ENCODE assay signal across 2 cellular contexts in the genomic region with DNA sequence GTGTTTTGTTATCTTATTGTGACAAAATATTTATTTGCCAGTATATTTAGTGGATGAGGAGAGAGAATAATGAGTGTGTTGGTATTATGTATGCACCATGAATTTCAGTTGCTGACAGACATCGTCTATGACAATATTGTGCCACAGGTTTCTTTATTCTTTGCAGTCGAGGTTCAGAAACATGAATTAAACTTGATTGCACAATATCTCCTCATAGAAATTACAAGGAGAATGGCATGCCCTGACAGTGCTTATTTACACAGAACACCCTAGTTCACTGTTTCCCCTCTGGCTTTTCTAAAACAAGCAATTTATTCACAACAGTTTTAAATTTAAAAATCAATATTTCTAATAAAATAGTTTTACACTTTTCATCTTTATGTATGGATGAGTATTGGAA.
A peak's percentile ranks its signal among the peaks of the same experiment; 100 is the strongest.
TF ChIP-seq lines count a peak whose summit lies in the region.

No MANE protein-coding gene starts in this region.

TF ChIP-seq in IMR-90, 13 proteins besides CTCF, POLR2A, EP300 and RAD21 (continued from another document):
- TF ChIP-seq CEBPB (IDR thresholded peaks at IDR 0.05; ENCODE audit: low read depth, low read length), result peak; percentile 74
TF ChIP-seq in IMR-90: peak in this region for 1.

TF ChIP-seq in K562, 482 proteins besides CTCF, POLR2A, EP300 and RAD21 (continued from another document):
- TF ChIP-seq NBN (IDR thresholded peaks at IDR 0.05; ENCODE audit: low read depth), result no peak
- no peak for TF ChIP-seq CEBPG (CRISPR knock-in tag; IDR thresholded peaks at IDR 0.05)
- TF ChIP-seq CEBPG (tag; conservative IDR thresholded peaks at IDR 0.05 in 1 of 2, IDR thresholded peaks at IDR 0.05 in 1 of 2), result peak in 1 of 2 experiments; percentile 79; a peak in 2 of 4 replicates
- no peak for TF ChIP-seq SLC30A9 (CRISPR knock-in tag; IDR thresholded peaks at IDR 0.05)
- no peak for TF ChIP-seq ZNF212 (CRISPR knock-in tag; IDR thresholded peaks at IDR 0.05)
